ENCODE assay signal across 9 cellular contexts in genomic region chr3:43894176-43895049, GRCh38.
DNase-seq lines count a peak whose midpoint lies in the region; ATAC-seq, FAIRE-seq and TF ChIP-seq lines count a peak whose summit lies in the region.
"Had no signal": no experiment of that assay in that cellular context is flagged by ENCODE, and none has a peak within 500 bp of the region (broad histone marks: within the 10 kb centered on the region; RNA-seq: fewer than 3 reads in every experiment).

No MANE protein-coding gene starts in this region.

- peak; percentile 53 for DNase-seq in DMS153 treated with DMSO at 0.1 percent for 48 hours (lab: John Stamatoyannopoulos, UW; ENCODE audit: unreplicated experiment)
- DNase-seq in endothelial cell of umbilical vein (ENCODE audit: low read depth, low spot score), result peak; percentile 77
- peak; percentile 57 for DNase-seq in mesenchymal stem cell
- peak; percentile 9 to 36 (median 35) for DNase-seq in stimulated activated CD4-positive, alpha-beta T cell treated with anti-CD3 and anti-CD28 coated beads, TNF-alpha, amount 100 ng/mL, for 48 hours (ENCODE audit: low read depth in 3 of 3)
- no peak for DNase-seq in urothelium cell line (ENCODE audit: low spot score)

- dilution Hi-C loops in endothelial cell of umbilical vein (cut with MboI; ENCODE audit: extremely low pct_ligation_motif_present, low sequenced_read_pairs), result no loop called here

- peak overlapping the region; percentile 3 to 37 for H3K18ac ChIP-seq in mesenchymal stem cell (ENCODE audit: low read depth in 1 of 2, low read length in 2 of 2)

- no peaks in the 10 kb centered on the region for H4K20me1 ChIP-seq in endothelial cell of umbilical vein (replicated peaks; ENCODE audit: control insufficient read depth, extremely low read depth, insufficient read depth, low read length)

- peak overlapping the region; percentile 72 for H3K9ac ChIP-seq in endothelial cell of umbilical vein (replicated peaks; ENCODE audit: extremely low read depth, insufficient read depth, low read length)
- H3K9ac ChIP-seq in mesenchymal stem cell (ENCODE audit: low read length), result peak overlapping the region; percentile 91

- CTCF ChIA-PET in endothelial cell of umbilical vein (lab: Charles Lee), result interaction anchor here (1.2 to 2.5 kb wide), 5 partner anchors 16 to 125 kb away, joined by 3 to 18 read pairs (median 5); no protein-coding TSS in a partner anchor

- POLR2A ChIA-PET in endothelial cell of umbilical vein (lab: Charles Lee), result interaction anchor here (0.6 to 0.7 kb wide), 3 partner anchors 11 to 1159 kb away, joined by 3 read pairs; no protein-coding TSS in a partner anchor

- peak overlapping the region in 1 of 2 experiments; percentile 58 for H3K14ac ChIP-seq in mesenchymal stem cell (ENCODE audit: low read length in 2 of 2)

- ATAC-seq in HG02798 (IDR thresholded peaks at IDR 0.05; ENCODE audit: poor library complexity, unreplicated experiment) (peak; percentile 65), SK-N-SH treated with all-trans-retinoic acid at 6 μM for 48 hours (no peak)

- 16% methylated on average over 61 of the region's 63 CpGs for WGBS in mesenchymal stem cell

- H2AK5ac ChIP-seq in mesenchymal stem cell (ENCODE audit: low read length, severe bottlenecking), result no peak overlapping the region

- no TSS peak for BruUV-seq in endothelial cell of umbilical vein (replicated peaks; lab: Mats Ljungman, UMichigan)

- FAIRE-seq in endothelial cell of umbilical vein (lab: Jason Lieb, UNC), result no peak
- FAIRE-seq in urothelium cell line (lab: Jason Lieb, UNC), result no peak

- H3K36me3 ChIP-seq in endothelial cell of umbilical vein (ENCODE audit: control insufficient read depth in 2 of 2, extremely low read depth in 1 of 2, insufficient read depth in 2 of 2, low read length in 2 of 2) (no peaks in the 10 kb centered on the region), mesenchymal stem cell (ENCODE audit: control insufficient read depth in 1 of 2, insufficient read depth in 2 of 2, low read depth in 1 of 2, low read length in 2 of 2) (no peaks in the 10 kb centered on the region)

- peak overlapping the region in 1 of 2 experiments; percentile 24 for H3K4ac ChIP-seq in mesenchymal stem cell (ENCODE audit: low read depth in 1 of 2, low read length in 2 of 2)

- peak overlapping the region; percentile 3 for H4K91ac ChIP-seq in mesenchymal stem cell (ENCODE audit: low read length)

- H2BK5ac ChIP-seq in mesenchymal stem cell (ENCODE audit: low read depth, low read length, poor library complexity, severe bottlenecking), result no peak overlapping the region

- intact Hi-C loops in endothelial cell of umbilical vein (cut with micrococcal nuclease), result loop anchor here (1.0 kb wide), 1 partner anchor 22 kb away; no protein-coding TSS in a partner anchor

- H3K27me3 ChIP-seq in endothelial cell of umbilical vein (ENCODE audit: control insufficient read depth in 2 of 2, insufficient read depth in 2 of 2, low read length in 2 of 2), result peaks cover 10 to 30% of the 10 kb centered on the region in 2 experiments
- no peaks in the 10 kb centered on the region for H3K27me3 ChIP-seq in mesenchymal stem cell (ENCODE audit: control insufficient read depth in 1 of 2, insufficient read depth in 1 of 2, low read length in 2 of 2)

- TF ChIP-seq CTCF in WI38 (IDR thresholded peaks at IDR 0.05; ENCODE audit: low read depth, low read length) (no peak), endothelial cell of umbilical vein (IDR thresholded peaks at IDR 0.05; ENCODE audit: extremely low read depth in 1 of 2, insufficient read depth in 1 of 2, low read depth in 1 of 2, low read length in 2 of 2) (no peak)

- H3K27ac ChIP-seq in endothelial cell of umbilical vein (ENCODE audit: insufficient read depth, low read depth, low read length), result peak overlapping the region; percentile 57
- peak overlapping the region; percentile 41 for H3K27ac ChIP-seq in mesenchymal stem cell (ENCODE audit: low read length, poor library complexity, severe bottlenecking)
- H3K27ac ChIP-seq: SK-N-MC had no signal

- H3K23ac ChIP-seq in mesenchymal stem cell (ENCODE audit: low read length in 2 of 2), result peak overlapping the region in 1 of 2 experiments; percentile 27

- no peaks in the 10 kb centered on the region for H3K9me1 ChIP-seq in endothelial cell of umbilical vein (replicated peaks; ENCODE audit: control insufficient read depth, extremely low read depth, insufficient read depth, low read length)

- H3K4me1 ChIP-seq in endothelial cell of umbilical vein (ENCODE audit: control insufficient read depth, extremely low read depth, insufficient read depth, low read length) (peaks cover 9% of the 10 kb centered on the region), mesenchymal stem cell (ENCODE audit: control insufficient read depth, insufficient read depth, low read depth, low read length) (peaks cover 10% of the 10 kb centered on the region)

- H2BK15ac ChIP-seq in mesenchymal stem cell (ENCODE audit: low read depth, poor library complexity, severe bottlenecking), result peak overlapping the region; percentile 5

- H3K9me3 ChIP-seq in endothelial cell of umbilical vein (replicated peaks; ENCODE audit: control insufficient read depth, insufficient read depth, low read length) (no peaks in the 10 kb centered on the region), mesenchymal stem cell (ENCODE audit: control insufficient read depth, low read length) (no peaks in the 10 kb centered on the region)

- H2BK12ac ChIP-seq in mesenchymal stem cell (ENCODE audit: low read length in 2 of 2), result peak overlapping the region in 1 of 2 experiments; percentile 37

- H2AFZ ChIP-seq in endothelial cell of umbilical vein (ENCODE audit: low read depth, low read length), result peak overlapping the region; percentile 99
- peak overlapping the region; percentile 72 for H2AFZ ChIP-seq in mesenchymal stem cell (ENCODE audit: low read depth, low read length)

- no peaks in the 10 kb centered on the region for H3K79me2 ChIP-seq in endothelial cell of umbilical vein (ENCODE audit: control insufficient read depth, insufficient read depth, low read length)

- peak overlapping the region; percentile 14 for H4K8ac ChIP-seq in mesenchymal stem cell (ENCODE audit: low read length)

- no peaks in the 10 kb centered on the region for H3K79me1 ChIP-seq in mesenchymal stem cell (replicated peaks; ENCODE audit: low read length, poor library complexity, severe bottlenecking)

- H3K4me3 ChIP-seq in WI38 (ENCODE audit: low read depth, low read length), result peak overlapping the region; percentile 58
- H3K4me3 ChIP-seq in endothelial cell of umbilical vein (replicated peaks in 1 of 3; ENCODE audit: insufficient read depth in 1 of 3, low read depth in 1 of 3, low read length in 3 of 3), result peak overlapping the region; percentile 45 to 69 (median 57)
- H3K4me3 ChIP-seq in mesenchymal stem cell (ENCODE audit: insufficient read depth in 1 of 2, low read depth in 1 of 2, low read length in 2 of 2), result peak overlapping the region; percentile 50 to 82
- H3K4me3 ChIP-seq: SK-N-MC had no signal

- H2BK120ac ChIP-seq in mesenchymal stem cell (ENCODE audit: low read depth, low read length), result no peak overlapping the region

- peak overlapping the region; percentile 89 for H3K4me2 ChIP-seq in endothelial cell of umbilical vein (ENCODE audit: insufficient read depth, low read length)
- peak overlapping the region; percentile 71 for H3K4me2 ChIP-seq in mesenchymal stem cell (ENCODE audit: low read length, poor library complexity, severe bottlenecking)

- TF ChIP-seq POLR2A in endothelial cell of umbilical vein (IDR thresholded peaks at IDR 0.05; ENCODE audit: low read depth, low read length), result no peak

TF ChIP-seq in endothelial cell of umbilical vein, 7 proteins besides CTCF, POLR2A, EP300 and RAD21:
- no peak for TF ChIP-seq EZH2 (IDR thresholded peaks at IDR 0.05; ENCODE audit: borderline replicate concordance, low read depth, low read length, severe bottlenecking)
- peak; percentile 33 for TF ChIP-seq POLR2AphosphoS5 (IDR thresholded peaks at IDR 0.05; ENCODE audit: insufficient read depth, low read depth, low read length)
- peak; percentile 89 for TF ChIP-seq MAX (IDR thresholded peaks at IDR 0.05; ENCODE audit: insufficient read depth, insufficient read length)
- no peak for TF ChIP-seq MYC (IDR thresholded peaks at IDR 0.05; ENCODE audit: low read depth, low read length)
- no peak for TF ChIP-seq FOS (IDR thresholded peaks at IDR 0.05; ENCODE audit: borderline replicate concordance, insufficient read depth, low read length)
- TF ChIP-seq GATA2 (IDR thresholded peaks at IDR 0.05; ENCODE audit: insufficient read depth, insufficient read length, low read depth, low read length), result no peak
- no peak for TF ChIP-seq JUN (IDR thresholded peaks at IDR 0.05; ENCODE audit: borderline replicate concordance, insufficient read depth, insufficient read length, low read depth)

TF ChIP-seq in SK-N-SH treated with all-trans-retinoic acid at 6 μM for 48 hours, 23 proteins besides CTCF, POLR2A, EP300 and RAD21:
- TF ChIP-seq CSDC2 (CRISPR knock-in tag; IDR thresholded peaks at IDR 0.05), result no peak
